In genomic region chr9:120532891-120533290, GRCh38 we compare ENCODE assay signal across 21 cellular contexts. TPM values are rescaled to one million over a fixed set of nuclear protein-coding genes. Genes with fewer than 3 reads are reported as not detected.
DNase-seq lines count a peak whose midpoint lies in the region; ATAC-seq and TF ChIP-seq lines count a peak whose summit lies in the region.
"Had no signal": no experiment of that assay in that cellular context is flagged by ENCODE, and none has a peak within 500 bp of the region (broad histone marks: within the 10 kb centered on the region; RNA-seq: fewer than 3 reads in every experiment).

No MANE protein-coding gene starts in this region.

- no peak for TF ChIP-seq POLR2A in adrenal gland (IDR thresholded peaks at IDR 0.05)

- TF ChIP-seq CTCF in PC-9 (conservative IDR thresholded peaks at IDR 0.05) (no peak), adrenal gland (IDR thresholded peaks at IDR 0.05) (no peak), hepatocyte (IDR thresholded peaks at IDR 0.05; ENCODE audit: poor library complexity) (no peak)

- no peak overlapping the region for H2AFZ ChIP-seq in PC-9
- H2AFZ ChIP-seq in hepatocyte: no peak overlapping the region

- H3K9me3 Mint-ChIP-seq in stimulated activated naive B cell treated with anti-CD40 and anti-IgM and Interleukin-4, amounts not matched to agents 10 μg/mL and 1 μg/mL and 100 μg/mL, for 72 hours: peaks cover 4% of the 10 kb centered on the region in 2 donors
- H3K9me3 Mint-ChIP-seq: activated naive CD4-positive, alpha-beta T cell treated with anti-CD3 and anti-CD28 coated beads, Interleukin-2, amount 50 U/mL, for 72 hours; neural crest cell; stimulated activated naive CD8-positive, alpha-beta T cell treated with anti-CD3 and anti-CD28 coated beads, Interleukin-15, amount 100 ng/mL, for 72 hours had no signal

- intact Hi-C loops in PC-9 (cut with micrococcal nuclease; ENCODE audit: unreplicated experiment) (loop anchor here (5.0 kb wide), 1 partner anchor 404 kb away; no protein-coding TSS in a partner anchor), adrenal gland (cut with DNase I) (loop anchor here in 1 of 2 donors (10.0 kb wide), 1 partner anchor 568 kb away; no protein-coding TSS in a partner anchor)

- H3K9me2 ChIP-seq in PC-9 (ENCODE audit: insufficient read depth) (no peaks in the 10 kb centered on the region), hepatocyte (replicated peaks; ENCODE audit: insufficient read depth) (no peaks in the 10 kb centered on the region)

- no TSS peak for BruUV-seq in PC-9 (replicated peaks; lab: Mats Ljungman, UMichigan)

- no peak for ATAC-seq in stimulated activated naive B cell treated with anti-CD40 and anti-IgM and Interleukin-4, amounts not matched to agents 10 μg/mL and 1 μg/mL and 100 μg/mL, for 72 hours (replicated peaks)
- no peak for ATAC-seq in HG03095 (IDR thresholded peaks at IDR 0.05; ENCODE audit: unreplicated experiment)
- ATAC-seq: activated naive CD4-positive, alpha-beta T cell treated with anti-CD3 and anti-CD28 coated beads, Interleukin-2, amount 50 U/mL, for 72 hours; stimulated activated naive CD8-positive, alpha-beta T cell treated with anti-CD3 and anti-CD28 coated beads, Interleukin-15, amount 100 ng/mL, for 72 hours had no signal

- H3K27ac Mint-ChIP-seq in stimulated activated naive B cell treated with anti-CD40 and anti-IgM and Interleukin-4, amounts not matched to agents 10 μg/mL and 1 μg/mL and 100 μg/mL, for 72 hours: peak overlapping the region; percentile 20
- H3K27ac Mint-ChIP-seq: activated naive CD4-positive, alpha-beta T cell treated with anti-CD3 and anti-CD28 coated beads, Interleukin-2, amount 50 U/mL, for 72 hours; stimulated activated naive CD8-positive, alpha-beta T cell treated with anti-CD3 and anti-CD28 coated beads, Interleukin-15, amount 100 ng/mL, for 72 hours had no signal

- CTCF ChIA-PET in PC-9 (lab: Charles Lee): interaction anchor here (0.5 to 0.7 kb wide), 3 partner anchors 14 to 345 kb away, joined by 3 to 7 read pairs (median 3); no protein-coding TSS in a partner anchor

- peaks cover 24% of the 10 kb centered on the region; the same call in 1 of the 2 replicates for H3K36me3 ChIP-seq in PC-9 (ENCODE audit: low read depth)
- peaks cover 0 to 44% of the 10 kb centered on the region in 2 donors for H3K36me3 ChIP-seq in adrenal gland (replicated peaks in 1 of 2)
- H3K36me3 ChIP-seq in hepatocyte (replicated peaks; ENCODE audit: insufficient read depth, low read depth): no peaks in the 10 kb centered on the region

- 0 out of 2 replicates have a peak overlapping the region, but pooled peaks have one; percentile 9 for H3K27ac ChIP-seq in PC-9
- H3K27ac ChIP-seq in adrenal gland: peak overlapping the region in 4 of 5 donors; percentile 2 to 55 (median 4)
- peak overlapping the region; percentile 62 for H3K27ac ChIP-seq in hepatocyte
- H3K27ac ChIP-seq: BLaER1 had no signal

- H3K4me1 Mint-ChIP-seq in stimulated activated naive B cell treated with anti-CD40 and anti-IgM and Interleukin-4, amounts not matched to agents 10 μg/mL and 1 μg/mL and 100 μg/mL, for 72 hours: no peaks in the 10 kb centered on the region
- H3K4me1 Mint-ChIP-seq: neural crest cell; stimulated activated naive CD8-positive, alpha-beta T cell treated with anti-CD3 and anti-CD28 coated beads, Interleukin-15, amount 100 ng/mL, for 72 hours had no signal

- peaks cover 14% of the 10 kb centered on the region; the same call in 1 of the 2 replicates for H3F3A ChIP-seq in PC-9 (ENCODE audit: insufficient read depth, low read depth)

- H3K36me3 Mint-ChIP-seq in stimulated activated naive B cell treated with anti-CD40 and anti-IgM and Interleukin-4, amounts not matched to agents 10 μg/mL and 1 μg/mL and 100 μg/mL, for 72 hours: peaks cover 64 to 87% of the 10 kb centered on the region in 2 donors

- H3K4me1 ChIP-seq in PC-9 (replicated peaks; ENCODE audit: insufficient read depth) (peaks cover 15% of the 10 kb centered on the region), adrenal gland (replicated peaks in 1 of 2) (peaks cover 0 to 4% of the 10 kb centered on the region in 2 donors), hepatocyte (ENCODE audit: insufficient read depth) (peaks cover 10% of the 10 kb centered on the region)
- H3K4me1 ChIP-seq: BLaER1 had no signal

- DNase-seq in PC-9 (no peak), adrenal gland (no peak), hepatocyte (ENCODE audit: low spot score) (no peak), NCI-H526 treated with DMSO at 0.1 percent for 48 hours (lab: John Stamatoyannopoulos, UW) (no peak), GM03348 (ENCODE audit: low spot score) (no peak)
- no peak for DNase-seq in stimulated activated naive B cell treated with anti-CD40 and anti-IgM and Interleukin-4, amounts not matched to agents 10 μg/mL and 1 μg/mL and 100 μg/mL, for 72 hours
- DNase-seq: activated CD4-positive, alpha-beta T cell treated with anti-CD3 and anti-CD28 coated beads, Interleukin-2, amount 50 U/mL, for 48 hours; activated T-cell treated with anti-CD3 and anti-CD28 coated beads, Interleukin-2, amount 50 U/mL, for 1 hour; caudate nucleus; hippocampal formation; KG1; kidney; NCI-H2029; NCI-H446 treated with DMSO at 0.1 percent for 48 hours; retina; RPMI8226; stimulated activated naive CD8-positive, alpha-beta T cell treated with anti-CD3 and anti-CD28 coated beads, Interleukin-15, amount 100 ng/mL, for 72 hours had no signal

- WGBS in adrenal gland, 4 donors: 92 to 95% (median 92%) methylated on average over 10 of the region's 10 CpGs
- WGBS in hepatocyte (ENCODE audit: low lambda C conversion rate, missing lambda C conversion rate): 86% methylated on average over 10 of the region's 10 CpGs

- H4K20me1 ChIP-seq in PC-9 (ENCODE audit: insufficient read depth) (peaks cover 3% of the 10 kb centered on the region), hepatocyte (ENCODE audit: insufficient read depth, poor library complexity, severe bottlenecking) (no peaks in the 10 kb centered on the region)

- H3K4me3 ChIP-seq in PC-9 (no peak overlapping the region), adrenal gland (no peak overlapping the region), hepatocyte (no peak overlapping the region)
- H3K4me3 ChIP-seq: BLaER1 had no signal

- H3K27me3 ChIP-seq in PC-9 (ENCODE audit: insufficient read depth, low read depth) (no peaks in the 10 kb centered on the region), adrenal gland (no peaks in the 10 kb centered on the region), hepatocyte (no peaks in the 10 kb centered on the region)
- H3K27me3 ChIP-seq: BLaER1 had no signal

- H3K4me2 ChIP-seq in PC-9 (peak overlapping the region; percentile 13; the same call in 1 of the 2 replicates), hepatocyte (no peak overlapping the region)
- H3K4me2 ChIP-seq: BLaER1 had no signal

- H3K9me3 ChIP-seq in PC-9 (ENCODE audit: insufficient read depth, low read depth): no peaks in the 10 kb centered on the region
- H3K9me3 ChIP-seq in adrenal gland (replicated peaks in 1 of 3): no peaks in the 10 kb centered on the region
- H3K9me3 ChIP-seq in hepatocyte (ENCODE audit: low read depth): no peaks in the 10 kb centered on the region
- H3K9me3 ChIP-seq: BLaER1 had no signal

- H3K27me3 Mint-ChIP-seq in stimulated activated naive B cell treated with anti-CD40 and anti-IgM and Interleukin-4, amounts not matched to agents 10 μg/mL and 1 μg/mL and 100 μg/mL, for 72 hours: no peaks in the 10 kb centered on the region
- H3K27me3 Mint-ChIP-seq: stimulated activated naive CD8-positive, alpha-beta T cell treated with anti-CD3 and anti-CD28 coated beads, Interleukin-15, amount 100 ng/mL, for 72 hours had no signal

- H3K79me2 ChIP-seq in PC-9 (ENCODE audit: low read depth) (no peaks in the 10 kb centered on the region), hepatocyte (no peaks in the 10 kb centered on the region)

- no peak overlapping the region for H3K4me3 Mint-ChIP-seq in stimulated activated naive B cell treated with anti-CD40 and anti-IgM and Interleukin-4, amounts not matched to agents 10 μg/mL and 1 μg/mL and 100 μg/mL, for 72 hours
- H3K4me3 Mint-ChIP-seq: neural crest cell; stimulated activated naive CD8-positive, alpha-beta T cell treated with anti-CD3 and anti-CD28 coated beads, Interleukin-15, amount 100 ng/mL, for 72 hours had no signal

- POLR2A ChIA-PET in PC-9 (lab: Charles Lee; ENCODE audit: unreplicated experiment): interaction anchor here (0.5 to 0.6 kb wide), 3 partner anchors 27 to 1892 kb away, joined by 4 to 27 read pairs (median 7); no protein-coding TSS in a partner anchor

RNA-seq across cellular contexts. Expression of gene CDK5RAP2, which starts 47.1 kb away (rescaled TPM):
- total RNA-seq in PC-9 (2021): 113 and 138 TPM in 2 replicates
- 10 to 100 TPM; 28.7 to 53.0 (median 42.5) TPM for total RNA-seq in adrenal gland
- polyA plus RNA-seq in adrenal gland: 10 to 100 TPM; 26.0 to 41.9 (median 40.8) TPM
- 28.0 and 30.9 TPM in 2 replicates for total RNA-seq in hepatocyte
- 23.9 and 28.8 TPM in 2 replicates for polyA plus RNA-seq in hepatocyte

Comparison
In these comparisons a context has a peak if more than half of its experiments do, and no peak if none do; other contexts are left out.
1. H3K27ac ChIP-seq: peak in every context shown above with its lines; median percentile 62 in hepatocyte; 9 in PC-9; 4 in adrenal gland.